ENCODE assay signal across 2 cellular contexts in genomic region chr6:152986978-152987377, GRCh38.
TF ChIP-seq lines count a peak whose summit lies in the region.

No MANE protein-coding gene starts in this region.

TF ChIP-seq in HepG2, 621 proteins besides CTCF, POLR2A, EP300 and RAD21:
- TF ChIP-seq ZNF317 (CRISPR knock-in tag; IDR thresholded peaks at IDR 0.05), result peak; percentile 87
- TF ChIP-seq ZNF614 (CRISPR knock-in tag; IDR thresholded peaks at IDR 0.05; ENCODE audit: borderline replicate concordance), result no peak
- no peak for TF ChIP-seq STAT5B (CRISPR knock-in tag; IDR thresholded peaks at IDR 0.05)
- TF ChIP-seq, protein P1, sequence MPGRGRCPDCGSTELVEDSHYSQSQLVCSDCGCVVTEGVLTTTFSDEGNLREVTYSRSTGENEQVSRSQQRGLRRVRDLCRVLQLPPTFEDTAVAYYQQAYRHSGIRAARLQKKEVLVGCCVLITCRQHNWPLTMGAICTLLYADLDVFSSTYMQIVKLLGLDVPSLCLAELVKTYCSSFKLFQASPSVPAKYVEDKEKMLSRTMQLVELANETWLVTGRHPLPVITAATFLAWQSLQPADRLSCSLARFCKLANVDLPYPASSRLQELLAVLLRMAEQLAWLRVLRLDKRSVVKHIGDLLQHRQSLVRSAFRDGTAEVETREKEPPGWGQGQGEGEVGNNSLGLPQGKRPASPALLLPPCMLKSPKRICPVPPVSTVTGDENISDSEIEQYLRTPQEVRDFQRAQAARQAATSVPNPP (CRISPR knock-in tag; IDR thresholded peaks at IDR 0.05), result no peak
- TF ChIP-seq GZF1 (CRISPR knock-in tag; IDR thresholded peaks at IDR 0.05), result no peak
- peak; percentile 61 for TF ChIP-seq RBM22 (optimal IDR thresholded peaks at IDR 0.05; ENCODE audit: low read length)
- TF ChIP-seq, protein P2, sequence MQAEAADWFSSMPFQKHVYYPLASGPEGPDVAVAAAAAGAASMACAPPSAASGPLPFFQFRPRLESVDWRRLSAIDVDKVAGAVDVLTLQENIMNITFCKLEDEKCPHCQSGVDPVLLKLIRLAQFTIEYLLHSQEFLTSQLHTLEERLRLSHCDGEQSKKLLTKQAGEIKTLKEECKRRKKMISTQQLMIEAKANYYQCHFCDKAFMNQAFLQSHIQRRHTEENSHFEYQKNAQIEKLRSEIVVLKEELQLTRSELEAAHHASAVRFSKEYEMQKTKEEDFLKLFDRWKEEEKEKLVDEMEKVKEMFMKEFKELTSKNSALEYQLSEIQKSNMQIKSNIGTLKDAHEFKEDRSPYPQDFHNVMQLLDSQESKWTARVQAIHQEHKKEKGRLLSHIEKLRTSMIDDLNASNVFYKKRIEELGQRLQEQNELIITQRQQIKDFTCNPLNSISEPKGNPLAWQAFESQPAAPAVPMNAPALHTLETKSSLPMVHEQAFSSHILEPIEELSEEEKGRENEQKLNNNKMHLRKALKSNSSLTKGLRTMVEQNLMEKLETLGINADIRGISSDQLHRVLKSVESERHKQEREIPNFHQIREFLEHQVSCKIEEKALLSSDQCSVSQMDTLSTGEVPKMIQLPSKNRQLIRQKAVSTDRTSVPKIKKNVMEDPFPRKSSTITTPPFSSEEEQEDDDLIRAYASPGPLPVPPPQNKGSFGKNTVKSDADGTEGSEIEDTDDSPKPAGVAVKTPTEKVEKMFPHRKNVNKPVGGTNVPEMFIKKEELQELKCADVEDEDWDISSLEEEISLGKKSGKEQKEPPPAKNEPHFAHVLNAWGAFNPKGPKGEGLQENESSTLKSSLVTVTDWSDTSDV (CRISPR knock-in tag; IDR thresholded peaks at IDR 0.05), result no peak
TF ChIP-seq in HepG2: peak in this region for 2.

TF ChIP-seq in GM12878, 131 proteins besides CTCF, POLR2A, EP300 and RAD21:
- no peak for TF ChIP-seq RBBP5 (conservative IDR thresholded peaks at IDR 0.05)
- no peak for TF ChIP-seq TCF7 (IDR thresholded peaks at IDR 0.05; ENCODE audit: borderline replicate concordance)
- TF ChIP-seq KLF5 (IDR thresholded peaks at IDR 0.05; ENCODE audit: partially characterized antibody), result no peak
- TF ChIP-seq MYB (IDR thresholded peaks at IDR 0.05; ENCODE audit: borderline replicate concordance, low read depth, low read length), result no peak
- TF ChIP-seq NR2C2 (IDR thresholded peaks at IDR 0.05; ENCODE audit: borderline replicate concordance, control insufficient read depth, insufficient read length, low read depth), result no peak
TF ChIP-seq in GM12878: peak in this region for 0.
